ENCODE assay signal across 8 cellular contexts in genomic region chr1:15524283-15525042, GRCh38. TPM values are rescaled to one million over a fixed set of nuclear protein-coding genes. Genes with fewer than 3 reads are reported as not detected.
A peak's percentile ranks its signal among the peaks of the same experiment; 100 is the strongest.
DNase-seq lines count a peak whose midpoint lies in the region; ATAC-seq, FAIRE-seq and TF ChIP-seq lines count a peak whose summit lies in the region.

No MANE protein-coding gene starts in this region.

- DNase-seq in NCI-H2227 (lab: John Stamatoyannopoulos, UW; ENCODE audit: unreplicated experiment) (peak; percentile 99), WTC11 (ENCODE audit: low spot score) (peak; percentile 100), bronchial epithelial cell (ENCODE audit: low read depth) (no peak), iPS-NIHi7 (ENCODE audit: extremely low spot score) (peak; percentile 96), smooth muscle cell (lab: John Stamatoyannopoulos, UW; ENCODE audit: unreplicated experiment) (peak; percentile 100)

- ATAC-seq in GM18873 (IDR thresholded peaks at IDR 0.05; ENCODE audit: low FRiP score, unreplicated experiment) (peak; percentile 28), HG03159 (IDR thresholded peaks at IDR 0.05; ENCODE audit: unreplicated experiment) (peak; percentile 41), WTC11 (peak; percentile 46)

- H3K27me3 ChIP-seq in ACC112 (ENCODE audit: insufficient read depth, low read length) (no peaks in the 10 kb centered on the region), bronchial epithelial cell (ENCODE audit: control insufficient read depth, insufficient read depth, low read length) (no peaks in the 10 kb centered on the region), smooth muscle cell (ENCODE audit: low read depth) (no peaks in the 10 kb centered on the region)

- H3K4me3 ChIP-seq in ACC112 (ENCODE audit: low read depth, low read length), result peak overlapping the region; percentile 88
- peak overlapping the region; percentile 50 for H3K4me3 ChIP-seq in bronchial epithelial cell (ENCODE audit: low read depth, low read length)
- peak overlapping the region; percentile 87 for H3K4me3 ChIP-seq in smooth muscle cell

- no peak overlapping the region for H2AFZ ChIP-seq in ACC112 (ENCODE audit: low read length, unreplicated experiment)
- no peak overlapping the region for H2AFZ ChIP-seq in smooth muscle cell (ENCODE audit: low read depth)

- H3K27ac ChIP-seq in ACC112 (ENCODE audit: low read depth, low read length) (peak overlapping the region; percentile 99), smooth muscle cell (ENCODE audit: low read depth) (peak overlapping the region; percentile 99)

- peaks cover 39% of the 10 kb centered on the region for H3K4me1 Mint-ChIP-seq in WTC11

- H3K79me2 ChIP-seq in ACC112 (ENCODE audit: control insufficient read depth, insufficient read depth, low read length, unreplicated experiment) (peaks cover 21% of the 10 kb centered on the region), smooth muscle cell (ENCODE audit: low read depth) (peaks cover 21% of the 10 kb centered on the region)

- no peak for FAIRE-seq in bronchial epithelial cell (lab: Jason Lieb, UNC)

- peak overlapping the region; percentile 94 for H3K4me3 Mint-ChIP-seq in WTC11

- WGBS in smooth muscle cell (ENCODE audit: low lambda C conversion rate), result 2% methylated on average over 25 of the region's 87 CpGs

- H3K4me1 ChIP-seq in ACC112 (ENCODE audit: control insufficient read depth, insufficient read depth, low read length, unreplicated experiment), result peaks cover 17% of the 10 kb centered on the region
- peaks cover 27% of the 10 kb centered on the region for H3K4me1 ChIP-seq in smooth muscle cell (ENCODE audit: low read depth)

- no peaks in the 10 kb centered on the region for H3K27me3 Mint-ChIP-seq in WTC11 (ENCODE audit: low read depth)

- H3K9me3 Mint-ChIP-seq in WTC11, result no peaks in the 10 kb centered on the region

- H3K9ac ChIP-seq in smooth muscle cell (ENCODE audit: low read depth), result peak overlapping the region; percentile 98

- no peaks in the 10 kb centered on the region for H3K9me3 ChIP-seq in smooth muscle cell (replicated peaks; ENCODE audit: low read depth)

- H3K36me3 ChIP-seq in ACC112 (ENCODE audit: insufficient read depth, low read length) (no peaks in the 10 kb centered on the region), bronchial epithelial cell (ENCODE audit: control insufficient read depth, insufficient read depth, low read length) (no peaks in the 10 kb centered on the region), smooth muscle cell (ENCODE audit: low read depth) (no peaks in the 10 kb centered on the region)

- POLR2A ChIA-PET in WTC11 (lab: Charles Lee), result interaction anchor here (0.9 kb wide), 1 partner anchor 15 kb away, joined by 5 read pairs; no protein-coding TSS in a partner anchor

- no peaks in the 10 kb centered on the region for H3K36me3 Mint-ChIP-seq in WTC11

- TF ChIP-seq CTCF in WTC11 (IDR thresholded peaks at IDR 0.05), result no peak
- no peak for TF ChIP-seq CTCF in bronchial epithelial cell (IDR thresholded peaks at IDR 0.05; ENCODE audit: insufficient read depth, low read length, severe bottlenecking)
- no peak for TF ChIP-seq CTCF in smooth muscle cell (IDR thresholded peaks at IDR 0.05; ENCODE audit: borderline replicate concordance, insufficient read depth, poor library complexity, severe bottlenecking)

- peak overlapping the region; percentile 92 for H3K4me2 ChIP-seq in smooth muscle cell

- no peaks in the 10 kb centered on the region for H4K20me1 ChIP-seq in smooth muscle cell (ENCODE audit: low read depth)

- peak overlapping the region; percentile 97 for H3K27ac Mint-ChIP-seq in WTC11

- CTCF ChIA-PET in WTC11 (lab: Charles Lee), result interaction anchor here (0.8 to 1.0 kb wide), 2 partner anchors 60 to 79 kb away, joined by 3 to 4 read pairs; no protein-coding TSS in a partner anchor

- peaks cover 8% of the 10 kb centered on the region for H3F3A ChIP-seq in smooth muscle cell (ENCODE audit: low read depth)

TF ChIP-seq in WTC11, 78 proteins besides CTCF, POLR2A, EP300 and RAD21:
- 0 out of 2 replicates have a peak, but pooled peaks have one; percentile 2 for TF ChIP-seq ARID4B (CRISPR knock-in tag; IDR thresholded peaks at IDR 0.05; ENCODE audit: borderline replicate concordance)
- 0 out of 2 replicates have a peak, but pooled peaks have one; percentile 28 for TF ChIP-seq CREM (CRISPR knock-in tag; IDR thresholded peaks at IDR 0.05)
- TF ChIP-seq SP1 (CRISPR knock-in tag; conservative IDR thresholded peaks at IDR 0.05), result peak; percentile 7; the same call in 1 of the 2 replicates
- TF ChIP-seq NR3C1 (CRISPR knock-in tag; conservative IDR thresholded peaks at IDR 0.05; ENCODE audit: low read depth), result no peak
- TF ChIP-seq GABPB1 (CRISPR knock-in tag; IDR thresholded peaks at IDR 0.05), result peak; percentile 41; the same call in 1 of the 2 replicates

RNA-seq across cellular contexts. Expression of gene CASP9, which starts 0.4 kb away (rescaled TPM):
- total RNA-seq in WTC11 (2021) (13.5 to 18.6 TPM (median 16.6 TPM) in 3 replicates), bronchial epithelial cell (3.2 and 6.1 TPM in 2 replicates), smooth muscle cell (4.2 and 5.4 TPM in 2 replicates)
- 4.8 and 7.2 TPM in 2 replicates for polyA plus RNA-seq in smooth muscle cell

RNA-seq across cellular contexts. Expression of gene DNAJC16, which starts 2.2 kb away (rescaled TPM):
- total RNA-seq in WTC11 (2021) (16.4 to 20.4 TPM (median 17.5 TPM) in 3 replicates), bronchial epithelial cell (7.6 and 11.8 TPM in 2 replicates), smooth muscle cell (18.3 and 23.1 TPM in 2 replicates)
- 4.0 and 5.6 TPM in 2 replicates for polyA plus RNA-seq in smooth muscle cell

RNA-seq across cellular contexts. Expression of gene CELA2B, which starts 48.6 kb away (rescaled TPM):
- total RNA-seq in WTC11 (2021), result 0.55 TPM in 1 of 3 replicates, not detected in the others
- not detected in 2 replicates for total RNA-seq in bronchial epithelial cell
- not detected in 2 replicates for total RNA-seq in smooth muscle cell
- polyA plus RNA-seq in smooth muscle cell, result not detected in 2 replicates
